Comparison of ENCODE assay signal across 35 cellular contexts in the genomic region with DNA sequence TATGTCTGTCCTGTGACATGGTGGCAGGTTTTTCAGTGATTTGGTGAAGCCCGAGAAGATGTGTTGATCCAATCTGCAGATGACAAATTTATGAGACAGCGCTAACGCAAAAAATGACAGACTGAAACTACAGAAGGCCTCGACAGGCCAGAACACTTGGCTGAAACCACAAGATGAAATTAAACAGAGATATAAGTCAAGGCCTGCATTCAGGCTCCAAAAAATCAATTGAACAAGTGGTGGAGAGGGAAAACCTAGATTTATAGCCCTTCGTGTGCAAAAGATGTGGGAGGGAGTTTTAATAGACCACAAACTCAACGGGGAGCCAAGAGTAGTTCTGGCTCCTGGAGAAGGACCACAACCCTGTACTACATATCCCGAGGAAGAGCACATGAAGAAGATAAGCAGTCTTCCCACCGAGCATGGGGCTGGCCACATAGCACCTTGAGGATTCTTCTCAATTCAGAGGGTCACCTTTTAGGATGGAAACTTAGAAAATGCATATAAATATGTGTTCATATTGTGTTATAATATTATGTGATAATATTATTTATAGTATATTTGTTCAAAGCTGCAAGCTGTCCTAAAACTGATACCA.
DNase-seq lines count a peak whose midpoint lies in the region; ATAC-seq and TF ChIP-seq lines count a peak whose summit lies in the region.
"Had no signal": no experiment of that assay in that cellular context is flagged by ENCODE, and none has a peak within 500 bp of the region (broad histone marks: within the 10 kb centered on the region; RNA-seq: fewer than 3 reads in every experiment).

No MANE protein-coding gene starts in this region.

- intact Hi-C loops in esophagus muscularis mucosa (cut with DNase I) (no loop called here), Right ventricle myocardium inferior (cut with DNase I) (no loop called here)

- TF ChIP-seq CTCF in HEK293 (tag by site-specific recombination; IDR thresholded peaks at IDR 0.05), result no peak
- no peak for TF ChIP-seq CTCF in NB4 (IDR thresholded peaks at IDR 0.05; ENCODE audit: low read depth, low read length)
- no peak for TF ChIP-seq CTCF in esophagus muscularis mucosa (IDR thresholded peaks at IDR 0.05)

- CTCF ChIA-PET in HEK293 (lab: Yijun Ruan, JAX) (interaction anchor here (0.7 to 6.6 kb wide), 7 partner anchors 9 to 212 kb away, joined by 3 to 112 read pairs (median 6); no protein-coding TSS in a partner anchor), HEK293T (lab: Yijun Ruan, JAX) (interaction anchor here (0.6 to 2.5 kb wide), 5 partner anchors 114 to 211 kb away, joined by 3 to 13 read pairs (median 4); no protein-coding TSS in a partner anchor)

- H3K4me1 Mint-ChIP-seq in effector memory CD8-positive, alpha-beta T cell (ENCODE audit: low read depth in 2 of 2), result no peaks in the 10 kb centered on the region
- H3K4me1 Mint-ChIP-seq: B cell; CD14-positive monocyte; CD4-positive, alpha-beta memory T cell; CD4-positive, CD25-positive, alpha-beta regulatory T cell; CD8-positive, alpha-beta memory T cell had no signal

- no peaks in the 10 kb centered on the region for H3K36me3 Mint-ChIP-seq in effector memory CD8-positive, alpha-beta T cell (ENCODE audit: insufficient read depth)
- H3K36me3 Mint-ChIP-seq: CD14-positive monocyte; CD4-positive, alpha-beta memory T cell; CD4-positive, CD25-positive, alpha-beta regulatory T cell; CD8-positive, alpha-beta memory T cell; CD8-positive, alpha-beta T cell had no signal

- no peak overlapping the region for H3K4me3 Mint-ChIP-seq in effector memory CD8-positive, alpha-beta T cell
- H3K4me3 Mint-ChIP-seq: B cell; CD14-positive monocyte; CD4-positive, alpha-beta memory T cell; CD4-positive, alpha-beta T cell; CD4-positive, CD25-positive, alpha-beta regulatory T cell; CD8-positive, alpha-beta memory T cell; CD8-positive, alpha-beta T cell had no signal

- no peak overlapping the region for H3K4me3 ChIP-seq in HEK293 (ENCODE audit: low read depth, low read length)
- no peak overlapping the region for H3K4me3 ChIP-seq in NB4 (ENCODE audit: low read depth, low read length)
- no peak overlapping the region for H3K4me3 ChIP-seq in esophagus muscularis mucosa
- H3K4me3 ChIP-seq: A549; BLaER1; BLaER1 treated with 17β-estradiol and CSF1 and Interleukin-3, amounts not matched to agents 10 nM and 100 nM had no signal

- ATAC-seq in Right ventricle myocardium inferior (no peak), GM21717 (IDR thresholded peaks at IDR 0.05; ENCODE audit: unreplicated experiment) (no peak)
- ATAC-seq in effector memory CD8-positive, alpha-beta T cell (replicated peaks), result no peak
- ATAC-seq: CD8-positive, alpha-beta T cell had no signal

- no peak for TF ChIP-seq EP300 in esophagus muscularis mucosa (IDR thresholded peaks at IDR 0.05)

- H3K27me3 Mint-ChIP-seq in effector memory CD8-positive, alpha-beta T cell, result peaks cover 28 to 59% of the 10 kb centered on the region in 2 donors
- H3K27me3 Mint-ChIP-seq: CD4-positive, CD25-positive, alpha-beta regulatory T cell had no signal

- no peaks in the 10 kb centered on the region for H3K9me3 ChIP-seq in HEK293 (ENCODE audit: control insufficient read depth, insufficient read depth, low read depth, low read length)
- no peaks in the 10 kb centered on the region for H3K9me3 ChIP-seq in esophagus muscularis mucosa
- H3K9me3 ChIP-seq: A549; BE2C; BLaER1; BLaER1 treated with 17β-estradiol and CSF1 and Interleukin-3, amounts not matched to agents 10 nM and 100 nM; Caco-2 had no signal

- 68% methylated on average over 8 of the region's 8 CpGs for WGBS in esophagus muscularis mucosa

- no peak overlapping the region for H3K27ac Mint-ChIP-seq in effector memory CD8-positive, alpha-beta T cell
- H3K27ac Mint-ChIP-seq: B cell; CD4-positive, alpha-beta memory T cell; CD4-positive, alpha-beta T cell; CD4-positive, CD25-positive, alpha-beta regulatory T cell; CD8-positive, alpha-beta memory T cell; CD8-positive, alpha-beta T cell had no signal

- peak; percentile 67 for DNase-seq in HEK293T (ENCODE audit: extremely low spot score)
- peak; percentile 19 for DNase-seq in NB4 (ENCODE audit: low read depth)
- DNase-seq in esophagus muscularis mucosa (ENCODE audit: extremely low spot score), result peak; percentile 26
- DNase-seq in GM19238 (ENCODE audit: insufficient read length, low spot score), result no peak
- DNase-seq in Right ventricle myocardium inferior (ENCODE audit: missing footprints), result no peak
- DNase-seq in effector memory CD8-positive, alpha-beta T cell, result no peak
- DNase-seq: 8988T; ACHN; AML-193; BE2C; C1 segment of cervical spinal cord; Caco-2; Calu3; CD4-positive, alpha-beta memory T cell; CD4-positive, alpha-beta T cell; CD4-positive, CD25-positive, alpha-beta regulatory T cell; CD8-positive, alpha-beta memory T cell; CD8-positive, alpha-beta T cell; COR-L47; DMS 273 treated with DMSO at 0.1 percent for 48 hours; DMS153; DMS53; DMS79; DMS79 treated with DMSO at 0.1 percent for 48 hours; DND-41; EL had no signal

- H3K9me3 Mint-ChIP-seq in effector memory CD8-positive, alpha-beta T cell, result peaks cover 0 to 1% of the 10 kb centered on the region in 2 donors
- H3K9me3 Mint-ChIP-seq: CD4-positive, alpha-beta T cell; CD8-positive, alpha-beta memory T cell; CD8-positive, alpha-beta T cell had no signal

- POLR2A ChIA-PET in HEK293 (lab: Yijun Ruan, JAX) (no interaction called here), HEK293T (lab: Yijun Ruan, JAX) (no interaction called here)

- H3K36me3 ChIP-seq in HEK293 (ENCODE audit: control insufficient read depth in 2 of 2, insufficient read depth in 1 of 2, low read length in 2 of 2) (no peaks in the 10 kb centered on the region), esophagus muscularis mucosa (no peaks in the 10 kb centered on the region)
- H3K36me3 ChIP-seq: BE2C; BLaER1; BLaER1 treated with 17β-estradiol and CSF1 and Interleukin-3, amounts not matched to agents 10 nM and 100 nM had no signal

- TF ChIP-seq POLR2A in NB4 (IDR thresholded peaks at IDR 0.05; ENCODE audit: extremely low read depth, insufficient read length) (no peak), esophagus muscularis mucosa (IDR thresholded peaks at IDR 0.05; ENCODE audit: low read depth) (no peak)

- H3K27ac ChIP-seq in HEK293 (ENCODE audit: extremely low read depth, low read depth, low read length) (no peak overlapping the region), esophagus muscularis mucosa (replicated peaks in 1 of 4) (no peak overlapping the region)
- H3K27ac ChIP-seq: 22Rv1; A549; BLaER1; BLaER1 treated with 17β-estradiol and CSF1 and Interleukin-3, amounts not matched to agents 10 nM and 100 nM; C4-2B had no signal

- H3K27me3 ChIP-seq in esophagus muscularis mucosa, result no peaks in the 10 kb centered on the region
- H3K27me3 ChIP-seq: BE2C; BLaER1; BLaER1 treated with 17β-estradiol and CSF1 and Interleukin-3, amounts not matched to agents 10 nM and 100 nM had no signal

- H3K4me1 ChIP-seq in HEK293 (ENCODE audit: control insufficient read depth, insufficient read depth, low read length) (peaks cover 9% of the 10 kb centered on the region), esophagus muscularis mucosa (peaks cover 0 to 8% (median 6%) of the 10 kb centered on the region in 4 donors)
- H3K4me1 ChIP-seq: BE2C, BLaER1, Caco-2 had no signal

TF ChIP-seq in HEK293, 187 proteins besides CTCF, POLR2A, EP300 and RAD21 (continues in another document):
- TF ChIP-seq, protein P1, sequence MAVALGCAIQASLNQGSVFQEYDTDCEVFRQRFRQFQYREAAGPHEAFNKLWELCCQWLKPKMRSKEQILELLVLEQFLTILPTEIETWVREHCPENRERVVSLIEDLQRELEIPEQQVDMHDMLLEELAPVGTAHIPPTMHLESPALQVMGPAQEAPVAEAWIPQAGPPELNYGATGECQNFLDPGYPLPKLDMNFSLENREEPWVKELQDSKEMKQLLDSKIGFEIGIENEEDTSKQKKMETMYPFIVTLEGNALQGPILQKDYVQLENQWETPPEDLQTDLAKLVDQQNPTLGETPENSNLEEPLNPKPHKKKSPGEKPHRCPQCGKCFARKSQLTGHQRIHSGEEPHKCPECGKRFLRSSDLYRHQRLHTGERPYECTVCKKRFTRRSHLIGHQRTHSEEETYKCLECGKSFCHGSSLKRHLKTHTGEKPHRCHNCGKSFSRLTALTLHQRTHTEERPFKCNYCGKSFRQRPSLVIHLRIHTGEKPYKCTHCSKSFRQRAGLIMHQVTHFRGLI (tag by site-specific recombination; IDR thresholded peaks at IDR 0.05), result no peak
- TF ChIP-seq SP3 (tag by site-specific recombination; IDR thresholded peaks at IDR 0.05), result no peak
- no peak for TF ChIP-seq ZNF670 (tag by site-specific recombination; IDR thresholded peaks at IDR 0.05; ENCODE audit: low read depth)
- TF ChIP-seq ZBTB48 (tag by site-specific recombination; IDR thresholded peaks at IDR 0.05), result no peak
- no peak for TF ChIP-seq ZNF830 (tag by site-specific recombination; IDR thresholded peaks at IDR 0.05; ENCODE audit: low read depth)
- TF ChIP-seq TRIM28 (IDR thresholded peaks at IDR 0.05; ENCODE audit: borderline replicate concordance, low read length), result no peak
- no peak for TF ChIP-seq ZNF391 (tag by site-specific recombination; IDR thresholded peaks at IDR 0.05; ENCODE audit: borderline replicate concordance, low read depth)
- no peak for TF ChIP-seq ZFP3 (tag by site-specific recombination; IDR thresholded peaks at IDR 0.05; ENCODE audit: low read depth)

TF ChIP-seq in HEK293T, 16 proteins besides CTCF, POLR2A, EP300 and RAD21:
- peak; percentile 34; the same call in 1 of the 2 replicates for TF ChIP-seq L3MBTL2 (conservative IDR thresholded peaks at IDR 0.05)
- TF ChIP-seq SUZ12 (IDR thresholded peaks at IDR 0.05), result no peak
- TF ChIP-seq ARNT (IDR thresholded peaks at IDR 0.05), result peak; percentile 92
- peak; percentile 55; the same call in 1 of the 2 replicates for TF ChIP-seq CTBP1 (IDR thresholded peaks at IDR 0.05; ENCODE audit: borderline replicate concordance)
- TF ChIP-seq, protein P2, sequence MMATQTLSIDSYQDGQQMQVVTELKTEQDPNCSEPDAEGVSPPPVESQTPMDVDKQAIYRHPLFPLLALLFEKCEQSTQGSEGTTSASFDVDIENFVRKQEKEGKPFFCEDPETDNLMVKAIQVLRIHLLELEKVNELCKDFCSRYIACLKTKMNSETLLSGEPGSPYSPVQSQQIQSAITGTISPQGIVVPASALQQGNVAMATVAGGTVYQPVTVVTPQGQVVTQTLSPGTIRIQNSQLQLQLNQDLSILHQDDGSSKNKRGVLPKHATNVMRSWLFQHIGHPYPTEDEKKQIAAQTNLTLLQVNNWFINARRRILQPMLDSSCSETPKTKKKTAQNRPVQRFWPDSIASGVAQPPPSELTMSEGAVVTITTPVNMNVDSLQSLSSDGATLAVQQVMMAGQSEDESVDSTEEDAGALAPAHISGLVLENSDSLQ (IDR thresholded peaks at IDR 0.05), result peak; percentile 86
TF ChIP-seq in HEK293T: peak in this region for 4.

Comparison
In these comparisons a context has a peak if more than half of its experiments do, and no peak if none do; other contexts are left out.
1. DNase-seq: peak in HEK293T (single experiment), NB4 (single experiment) and esophagus muscularis mucosa (single experiment); none in GM19238 (single experiment), Right ventricle myocardium inferior (single experiment) and effector memory CD8-positive, alpha-beta T cell (0 of 3).